Comparison of ENCODE assay signal across 29 cellular contexts in the genomic region with DNA sequence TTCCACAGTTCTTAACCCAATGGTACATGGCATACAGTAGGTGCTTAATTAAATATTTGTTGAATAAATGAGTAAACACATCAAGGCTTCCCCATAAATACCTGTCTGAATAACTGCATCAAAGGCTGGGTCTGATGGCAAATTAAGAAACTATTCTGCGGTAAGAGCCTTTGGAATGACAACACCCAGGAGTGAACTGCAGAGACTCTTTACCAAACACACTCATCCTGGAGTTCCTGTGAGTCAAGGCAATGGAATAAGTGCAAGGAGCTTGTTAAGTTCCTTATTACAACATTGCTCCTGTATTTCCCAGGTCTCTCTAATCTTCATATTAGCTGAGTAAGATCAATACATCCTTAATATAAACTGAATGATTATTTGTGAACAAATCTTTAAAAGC.
DNase-seq lines count a peak whose midpoint lies in the region; ATAC-seq, FAIRE-seq and TF ChIP-seq lines count a peak whose summit lies in the region.
"Had no signal": no experiment of that assay in that cellular context is flagged by ENCODE, and none has a peak within 500 bp of the region (broad histone marks: within the 10 kb centered on the region; RNA-seq: fewer than 3 reads in every experiment).

No MANE protein-coding gene starts in this region.

- POLR2A ChIA-PET in PC-3 (lab: Charles Lee; ENCODE audit: unreplicated experiment) = no interaction called here

- H2BK12ac ChIP-seq in trophoblast cell (ENCODE audit: low read length) = no peak overlapping the region

- H3K27me3 ChIP-seq in PC-3 (ENCODE audit: low read length) (no peaks in the 10 kb centered on the region), trophoblast cell (ENCODE audit: insufficient read depth, low read length) (no peaks in the 10 kb centered on the region)
- H3K27me3 ChIP-seq: cardiac muscle cell, esophagus squamous epithelium, gastroesophageal sphincter, SJCRH30, testis, vagina had no signal

- no peak overlapping the region for H3K4me3 ChIP-seq in PC-3 (ENCODE audit: low read length)
- no peak overlapping the region for H3K4me3 ChIP-seq in choroid plexus epithelial cell (ENCODE audit: low read depth, low read length)
- H3K4me3 ChIP-seq in trophoblast cell (ENCODE audit: low read depth, low read length) = no peak overlapping the region
- H3K4me3 ChIP-seq: cardiac muscle cell, esophagus squamous epithelium, gastroesophageal sphincter, K562, left ventricle myocardium inferior, SJCRH30, testis, vagina had no signal

- H3K27ac ChIP-seq in PC-3 (ENCODE audit: low read length) (peak overlapping the region; percentile 48), trophoblast cell (ENCODE audit: low read depth, low read length) (no peak overlapping the region)
- H3K27ac ChIP-seq: cardiac muscle cell, esophagus squamous epithelium, gastroesophageal sphincter, left ventricle myocardium inferior, SJCRH30, testis, vagina had no signal

- H2AK5ac ChIP-seq in trophoblast cell (ENCODE audit: low read length) = no peak overlapping the region

- no peak overlapping the region for H2AFZ ChIP-seq in PC-3 (ENCODE audit: low read length)
- no peak overlapping the region for H2AFZ ChIP-seq in trophoblast cell (ENCODE audit: insufficient read depth, low read length, poor library complexity)

- FAIRE-seq in D721Med (lab: Jason Lieb, UNC) = no peak
- FAIRE-seq: K562 had no signal

- H3K4me1 ChIP-seq in PC-3 (ENCODE audit: insufficient read depth, low read length) (peaks cover 13% of the 10 kb centered on the region), trophoblast cell (ENCODE audit: control insufficient read depth in 1 of 2, insufficient read depth in 2 of 2, low read length in 2 of 2) (no peaks in the 10 kb centered on the region)
- H3K4me1 ChIP-seq: esophagus squamous epithelium, gastroesophageal sphincter, SJCRH30, testis, vagina had no signal

- intact Hi-C loops in PC-3 (cut with micrococcal nuclease) = no loop called here

- no peaks in the 10 kb centered on the region for H3K9me2 ChIP-seq in PC-3 (replicated peaks; ENCODE audit: low read length)

- no peak overlapping the region for H4K12ac ChIP-seq in trophoblast cell (ENCODE audit: low read depth, low read length)

- H3K36me3 ChIP-seq in PC-3 (ENCODE audit: low read depth, low read length) = no peaks in the 10 kb centered on the region
- no peaks in the 10 kb centered on the region for H3K36me3 ChIP-seq in trophoblast cell (ENCODE audit: control insufficient read depth in 1 of 2, insufficient read depth in 2 of 2, low read length in 2 of 2)
- H3K36me3 ChIP-seq: cardiac muscle cell, esophagus squamous epithelium, gastroesophageal sphincter, left ventricle myocardium inferior, SJCRH30, vagina had no signal

- H2BK5ac ChIP-seq in trophoblast cell (ENCODE audit: low read depth, low read length, poor library complexity) = no peak overlapping the region

- no peaks in the 10 kb centered on the region for H3F3A ChIP-seq in PC-3 (ENCODE audit: low read length, unreplicated experiment)

- no CpG with 5 or more reads among the region's 1 CpG for WGBS in trophoblast cell (ENCODE audit: extremely low coverage, insufficient coverage, insufficient read length)

- no peaks in the 10 kb centered on the region for H3K79me2 ChIP-seq in PC-3 (ENCODE audit: low read length)
- no peaks in the 10 kb centered on the region for H3K79me2 ChIP-seq in trophoblast cell (ENCODE audit: control insufficient read depth, insufficient read depth, low read length, poor library complexity)

- no peak overlapping the region for H3K9ac ChIP-seq in PC-3 (ENCODE audit: low read length)
- H3K9ac ChIP-seq in trophoblast cell (ENCODE audit: low read length) = no peak overlapping the region

- H3K18ac ChIP-seq in trophoblast cell (ENCODE audit: low read length) = no peak overlapping the region

- peak; percentile 99 for ATAC-seq in PC-3
- ATAC-seq: gastroesophageal sphincter; K562; stimulated activated naive CD8-positive, alpha-beta T cell treated with anti-CD3 and anti-CD28 coated beads, Interleukin-15, Interleukin-2, amounts not matched to agents 100 U/mL and 50 U/mL, for 24 hours; WTC11 had no signal

- H3K4me2 ChIP-seq in PC-3 (ENCODE audit: low read length) (peak overlapping the region; percentile 26; the same call in 1 of the 2 replicates), trophoblast cell (ENCODE audit: low read length) (no peak overlapping the region)

- H2BK120ac ChIP-seq in trophoblast cell (ENCODE audit: insufficient read depth, low read length, poor library complexity) = no peak overlapping the region

- no peak overlapping the region for H4K91ac ChIP-seq in trophoblast cell (ENCODE audit: low read depth, low read length)

- H4K20me1 ChIP-seq in PC-3 (ENCODE audit: low read length) = no peaks in the 10 kb centered on the region

- no peak for TF ChIP-seq CTCF in PC-3 (conservative IDR thresholded peaks at IDR 0.05; ENCODE audit: low read depth, low read length)
- TF ChIP-seq CTCF in choroid plexus epithelial cell (conservative IDR thresholded peaks at IDR 0.05; ENCODE audit: low read depth, low read length) = no peak
- no peak for TF ChIP-seq CTCF in D721Med (IDR thresholded peaks at IDR 0.05; ENCODE audit: insufficient read depth, missing control alignments)

- H3K14ac ChIP-seq in trophoblast cell (ENCODE audit: low read length) = no peak overlapping the region

- H3K9me3 ChIP-seq in PC-3 (ENCODE audit: low read length) (no peaks in the 10 kb centered on the region), trophoblast cell (ENCODE audit: insufficient read depth, low read depth, low read length) (no peaks in the 10 kb centered on the region)
- H3K9me3 ChIP-seq: esophagus squamous epithelium, gastroesophageal sphincter, left ventricle myocardium inferior, SJCRH30, testis, vagina had no signal

- no peak overlapping the region for H3K4ac ChIP-seq in trophoblast cell (ENCODE audit: low read depth, low read length)

- H3K23ac ChIP-seq in trophoblast cell (ENCODE audit: low read length) = no peak overlapping the region

- CTCF ChIA-PET in PC-3 (lab: Charles Lee) = no interaction called here

- DNase-seq in GM03348 (ENCODE audit: low spot score) = peak; percentile 35
- DNase-seq in PC-3 = peak; percentile 89
- peak; percentile 27 for DNase-seq in choroid plexus epithelial cell (ENCODE audit: low read depth)
- peak; percentile 46 to 55 for DNase-seq in trophoblast cell
- no peak for DNase-seq in NCI-H1048 (lab: John Stamatoyannopoulos, UW)
- no peak for DNase-seq in activated CD4-positive, alpha-beta T cell treated with anti-CD3 and anti-CD28 coated beads for 4 hours
- no peak for DNase-seq in D721Med (ENCODE audit: insufficient read length, low spot score)
- DNase-seq in NCI-H82 treated with DMSO at 0.1 percent for 48 hours (lab: John Stamatoyannopoulos, UW; ENCODE audit: unreplicated experiment) = no peak
- DNase-seq: activated CD4-positive, alpha-beta T cell treated with anti-CD3 and anti-CD28 coated beads, Interleukin-2, amount 50 U/mL, for 1 hour; activated naive CD4-positive, alpha-beta T cell treated with anti-CD3 and anti-CD28 coated beads for 36 hours; amniotic stem cell; CD4-positive, alpha-beta memory T cell; DMS 273 treated with DMSO at 0.1 percent for 48 hours; endodermal cell; esophagus squamous epithelium; hypothalamus; immature natural killer cell; left ventricle myocardium inferior; NCI-H1436 treated with DMSO at 0.1 percent for 48 hours; nucleus accumbens; OCI-M1; SJCRH30; stimulated activated naive CD8-positive, alpha-beta T cell treated with anti-CD3 and anti-CD28 coated beads, Interleukin-15, Interleukin-2, amounts not matched to agents 100 U/mL and 50 U/mL, for 24 hours; testis had no signal

- no peaks in the 10 kb centered on the region for H3K79me1 ChIP-seq in trophoblast cell (ENCODE audit: low read length)

- no peak overlapping the region for H4K8ac ChIP-seq in trophoblast cell (ENCODE audit: low read depth, low read length)

- BruUV-seq in PC-3 (replicated peaks; lab: Mats Ljungman, UMichigan) = no TSS peak

Comparison
In these comparisons a context has a peak if more than half of its experiments do, and no peak if none do; other contexts are left out.
1. DNase-seq: peak in GM03348 (single experiment), PC-3 (single experiment), choroid plexus epithelial cell (single experiment) and trophoblast cell (2 of 2); none in NCI-H1048 (single experiment), activated CD4-positive, alpha-beta T cell treated with anti-CD3 and anti-CD28 coated beads for 4 hours (0 of 2), D721Med (single experiment) and NCI-H82 treated with DMSO at 0.1 percent for 48 hours (single experiment).